In the genomic region with DNA sequence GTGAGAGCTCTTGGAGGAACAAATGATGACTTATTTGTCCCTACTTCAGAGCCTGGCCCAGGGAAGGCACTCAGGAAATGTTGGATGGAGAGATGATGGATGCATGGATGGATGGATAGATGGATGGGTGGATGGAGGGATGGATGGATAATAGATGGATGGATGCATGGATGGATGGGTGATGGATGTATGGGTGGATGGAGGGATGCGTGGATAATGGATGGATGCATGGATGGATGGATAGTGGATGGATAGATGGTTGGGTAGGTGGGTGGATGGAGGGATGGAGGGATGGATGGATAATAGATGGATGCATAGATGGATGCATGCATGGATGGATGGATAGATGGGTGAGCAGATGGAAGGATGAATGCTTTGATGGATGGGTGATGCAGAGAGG, we compare ENCODE assay signal across 1 cellular context.
TF ChIP-seq lines count a peak whose summit lies in the region.

No MANE protein-coding gene starts in this region.

TF ChIP-seq in IMR-90, 13 proteins besides CTCF, POLR2A, EP300 and RAD21:
- TF ChIP-seq RFX5 (IDR thresholded peaks at IDR 0.05; ENCODE audit: low read depth, low read length): no peak
- TF ChIP-seq, protein P1, sequence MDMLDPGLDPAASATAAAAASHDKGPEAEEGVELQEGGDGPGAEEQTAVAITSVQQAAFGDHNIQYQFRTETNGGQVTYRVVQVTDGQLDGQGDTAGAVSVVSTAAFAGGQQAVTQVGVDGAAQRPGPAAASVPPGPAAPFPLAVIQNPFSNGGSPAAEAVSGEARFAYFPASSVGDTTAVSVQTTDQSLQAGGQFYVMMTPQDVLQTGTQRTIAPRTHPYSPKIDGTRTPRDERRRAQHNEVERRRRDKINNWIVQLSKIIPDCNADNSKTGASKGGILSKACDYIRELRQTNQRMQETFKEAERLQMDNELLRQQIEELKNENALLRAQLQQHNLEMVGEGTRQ (IDR thresholded peaks at IDR 0.05; ENCODE audit: low read depth, low read length): no peak
- TF ChIP-seq, protein P2, sequence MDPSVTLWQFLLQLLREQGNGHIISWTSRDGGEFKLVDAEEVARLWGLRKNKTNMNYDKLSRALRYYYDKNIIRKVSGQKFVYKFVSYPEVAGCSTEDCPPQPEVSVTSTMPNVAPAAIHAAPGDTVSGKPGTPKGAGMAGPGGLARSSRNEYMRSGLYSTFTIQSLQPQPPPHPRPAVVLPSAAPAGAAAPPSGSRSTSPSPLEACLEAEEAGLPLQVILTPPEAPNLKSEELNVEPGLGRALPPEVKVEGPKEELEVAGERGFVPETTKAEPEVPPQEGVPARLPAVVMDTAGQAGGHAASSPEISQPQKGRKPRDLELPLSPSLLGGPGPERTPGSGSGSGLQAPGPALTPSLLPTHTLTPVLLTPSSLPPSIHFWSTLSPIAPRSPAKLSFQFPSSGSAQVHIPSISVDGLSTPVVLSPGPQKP (IDR thresholded peaks at IDR 0.05; ENCODE audit: borderline replicate concordance, low read depth, low read length): no peak
- no peak for TF ChIP-seq CHD1 (IDR thresholded peaks at IDR 0.05; ENCODE audit: low read depth, low read length)
- TF ChIP-seq NFE2L2 (IDR thresholded peaks at IDR 0.05; ENCODE audit: low read depth, low read length): no peak
- TF ChIP-seq MAZ (IDR thresholded peaks at IDR 0.05; ENCODE audit: borderline replicate concordance, low read depth, low read length): no peak
- no peak for TF ChIP-seq SMC3 (IDR thresholded peaks at IDR 0.05; ENCODE audit: low read depth, low read length)
- no peak for TF ChIP-seq CEBPB (IDR thresholded peaks at IDR 0.05; ENCODE audit: low read depth, low read length)
